In the genomic region with DNA sequence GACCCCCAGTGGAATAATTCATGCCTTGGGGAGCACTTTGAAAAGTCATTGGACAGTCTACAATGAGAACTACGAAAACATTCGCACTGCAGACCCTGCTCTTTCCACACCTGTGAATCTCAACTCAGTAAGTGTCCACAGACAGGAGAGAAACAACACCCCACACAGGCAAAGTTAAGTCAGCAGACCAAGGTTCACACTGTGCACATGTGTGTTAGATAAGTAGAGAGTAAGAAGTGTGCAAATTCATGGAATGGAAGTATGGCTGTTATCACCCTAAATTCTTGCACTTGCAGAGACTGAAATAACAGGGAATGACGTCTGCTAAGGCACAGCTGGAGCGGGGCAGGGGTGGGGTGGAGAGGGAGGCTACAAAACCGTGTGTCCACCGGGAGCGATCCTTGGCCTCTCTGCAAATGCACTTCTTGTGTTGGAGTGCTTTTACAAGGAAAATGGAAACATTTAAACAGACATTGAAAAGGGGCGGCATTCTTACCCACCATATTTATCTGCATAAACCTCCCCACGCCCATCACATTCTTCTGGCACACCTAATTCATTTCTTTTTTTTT, we compare ENCODE assay signal across 17 cellular contexts. TPM values are rescaled to one million over a fixed set of nuclear protein-coding genes. Genes with fewer than 3 reads are reported as not detected.
DNase-seq lines count a peak whose midpoint lies in the region; ATAC-seq, FAIRE-seq and TF ChIP-seq lines count a peak whose summit lies in the region.
"Had no signal": no experiment of that assay in that cellular context is flagged by ENCODE, and none has a peak within 500 bp of the region (broad histone marks: within the 10 kb centered on the region; RNA-seq: fewer than 3 reads in every experiment).

No MANE protein-coding gene starts in this region.

- intact Hi-C loops in heart left ventricle (cut with DNase I) = no loop called here

- no peak overlapping the region for H2AFZ ChIP-seq in OCI-LY3 (ENCODE audit: low read depth, low read length)
- H2AFZ ChIP-seq in osteoblast (ENCODE audit: low read length) = no peak overlapping the region

- H4K20me1 ChIP-seq in OCI-LY3 (ENCODE audit: insufficient read depth, low read length) = no peaks in the 10 kb centered on the region
- H4K20me1 ChIP-seq in osteoblast (ENCODE audit: insufficient read depth, low read length) = peaks cover 45% of the 10 kb centered on the region

- peak in 4 of 5 donors; percentile 53 to 86 (median 60) for DNase-seq in heart left ventricle
- DNase-seq in osteoblast (ENCODE audit: insufficient read length, low spot score, missing footprints) = no peak
- DNase-seq in urothelium cell line (ENCODE audit: low spot score) = no peak
- no peak for DNase-seq in substantia nigra (lab: John Stamatoyannopoulos, UW)
- no peak for DNase-seq in SHP77 (lab: John Stamatoyannopoulos, UW)
- no peak for DNase-seq in occipital lobe (lab: John Stamatoyannopoulos, UW)
- DNase-seq: activated CD4-positive, CD25-positive, alpha-beta regulatory T cell; activated CD8-positive, alpha-beta T cell treated with anti-CD3 and anti-CD28 coated beads, Interleukin-2, amount 10 ng/mL, durations not matched to agents 7 days and 5 days; AML-193; foreskin keratinocyte; NCI-H1694; NK-92 treated with Interleukin-12 subunit alpha and Interleukin-12 subunit beta, amount 100 ng/mL, for 24 hours; stimulated activated naive B cell treated with anti-CD40 and anti-IgM and Interleukin-4, amounts not matched to agents 10 μg/mL and 1 μg/mL and 100 μg/mL, for 72 hours; T-helper 2 cell had no signal

- H3K79me2 ChIP-seq in OCI-LY3 (ENCODE audit: low read length) = no peaks in the 10 kb centered on the region
- H3K79me2 ChIP-seq in osteoblast (ENCODE audit: insufficient read depth, low read length) = peaks cover 43% of the 10 kb centered on the region

- 66 to 72% (median 69%) methylated on average over 9 of the region's 9 CpGs for WGBS in heart left ventricle, 4 donors

- H3K9ac ChIP-seq in OCI-LY3 (ENCODE audit: low read length) = no peak overlapping the region

- no peak overlapping the region for H3K4me3 ChIP-seq in OCI-LY3 (ENCODE audit: low read length)
- no peak overlapping the region for H3K4me3 ChIP-seq in heart left ventricle
- no peak overlapping the region for H3K4me3 ChIP-seq in osteoblast (ENCODE audit: insufficient read depth, low read length)

- H3K4me2 ChIP-seq in OCI-LY3 (ENCODE audit: low read length) (peak overlapping the region; percentile 63; the same call in 1 of the 2 replicates), osteoblast (ENCODE audit: insufficient read depth, low read length) (no peak overlapping the region)

- H3K36me3 ChIP-seq in OCI-LY3 (replicated peaks; ENCODE audit: low read depth, low read length) = peaks cover 7% of the 10 kb centered on the region
- peaks cover 0 to 11% (median 0%) of the 10 kb centered on the region in 9 donors for H3K36me3 ChIP-seq in heart left ventricle
- H3K36me3 ChIP-seq in osteoblast (ENCODE audit: insufficient read depth, low read length) = peaks cover 6% of the 10 kb centered on the region

- TF ChIP-seq CTCF in OCI-LY3 (IDR thresholded peaks at IDR 0.05; ENCODE audit: low read depth, low read length) (no peak), heart left ventricle (IDR thresholded peaks at IDR 0.05) (no peak), osteoblast (IDR thresholded peaks at IDR 0.05; ENCODE audit: extremely low read depth, low read depth, low read length) (no peak)

- TF ChIP-seq POLR2A in heart left ventricle (IDR thresholded peaks at IDR 0.05) = no peak

- peak; percentile 38 to 82 (median 69) for ATAC-seq in heart left ventricle
- ATAC-seq: activated CD8-positive, alpha-beta T cell treated with anti-CD3 and anti-CD28 coated beads, Interleukin-2, amount 10 ng/mL, durations not matched to agents 7 days and 5 days; stimulated activated naive B cell treated with anti-CD40 and anti-IgM and Interleukin-4, amounts not matched to agents 10 μg/mL and 1 μg/mL and 100 μg/mL, for 72 hours had no signal

- H3K27me3 ChIP-seq in OCI-LY3 (ENCODE audit: low read depth, low read length) = no peaks in the 10 kb centered on the region
- H3K27me3 ChIP-seq in heart left ventricle = no peaks in the 10 kb centered on the region
- no peaks in the 10 kb centered on the region for H3K27me3 ChIP-seq in osteoblast (ENCODE audit: insufficient read depth, low read length)
- H3K27me3 ChIP-seq: foreskin keratinocyte had no signal

- FAIRE-seq in urothelium cell line (lab: Jason Lieb, UNC) = peak; percentile 23
- FAIRE-seq: D721Med, G401.6 had no signal

- no peak overlapping the region for H3K27ac ChIP-seq in OCI-LY3 (ENCODE audit: low read length)
- no peak overlapping the region for H3K27ac ChIP-seq in heart left ventricle
- peak overlapping the region; percentile 37 for H3K27ac ChIP-seq in osteoblast (ENCODE audit: low read depth, low read length)
- H3K27ac ChIP-seq in substantia nigra (ENCODE audit: low read depth, low read length, poor library complexity, severe bottlenecking) = no peak overlapping the region
- H3K27ac ChIP-seq: foreskin keratinocyte had no signal

- H3K9me3 ChIP-seq in OCI-LY3 (ENCODE audit: insufficient read depth, low read length) (peaks cover 7% of the 10 kb centered on the region; the same call in 1 of the 2 replicates), heart left ventricle (peaks cover 0 to 8% (median 0%) of the 10 kb centered on the region in 12 donors), osteoblast (ENCODE audit: low read depth, low read length) (no peaks in the 10 kb centered on the region)

- peaks cover 28% of the 10 kb centered on the region for H3K4me1 ChIP-seq in OCI-LY3 (ENCODE audit: low read length)
- peaks cover 0 to 45% (median 14%) of the 10 kb centered on the region in 12 donors for H3K4me1 ChIP-seq in heart left ventricle
- H3K4me1 ChIP-seq in osteoblast (ENCODE audit: insufficient read depth, low read length) = peaks cover 32% of the 10 kb centered on the region

RNA-seq across cellular contexts. Expression of gene TNS3, which starts 30.3 kb away (rescaled TPM):
- 100 to 1,000 TPM in 1 of 9 donors, 10 to 100 TPM in 8; 29.6 to 116 (median 37.2) TPM for total RNA-seq in heart left ventricle
- 10 to 100 TPM; 10.1 to 12.9 TPM for polyA plus RNA-seq in heart left ventricle
- total RNA-seq in osteoblast = 67.3 and 88.1 TPM in 2 replicates
- total RNA-seq in occipital lobe = 7.5 TPM
- total RNA-seq: activated CD8-positive, alpha-beta T cell treated with anti-CD3 and anti-CD28 coated beads, Interleukin-2, amount 10 ng/mL, durations not matched to agents 7 days and 5 days had no signal

Comparison
In these comparisons a context has a peak if more than half of its experiments do, and no peak if none do; other contexts are left out.
1. DNase-seq: peak in heart left ventricle (4 of 5); none in osteoblast (single experiment), urothelium cell line (single experiment), substantia nigra (0 of 49), SHP77 (0 of 2) and occipital lobe (single experiment).